8 cellular contexts compared by ENCODE assay signal in the genomic region with DNA sequence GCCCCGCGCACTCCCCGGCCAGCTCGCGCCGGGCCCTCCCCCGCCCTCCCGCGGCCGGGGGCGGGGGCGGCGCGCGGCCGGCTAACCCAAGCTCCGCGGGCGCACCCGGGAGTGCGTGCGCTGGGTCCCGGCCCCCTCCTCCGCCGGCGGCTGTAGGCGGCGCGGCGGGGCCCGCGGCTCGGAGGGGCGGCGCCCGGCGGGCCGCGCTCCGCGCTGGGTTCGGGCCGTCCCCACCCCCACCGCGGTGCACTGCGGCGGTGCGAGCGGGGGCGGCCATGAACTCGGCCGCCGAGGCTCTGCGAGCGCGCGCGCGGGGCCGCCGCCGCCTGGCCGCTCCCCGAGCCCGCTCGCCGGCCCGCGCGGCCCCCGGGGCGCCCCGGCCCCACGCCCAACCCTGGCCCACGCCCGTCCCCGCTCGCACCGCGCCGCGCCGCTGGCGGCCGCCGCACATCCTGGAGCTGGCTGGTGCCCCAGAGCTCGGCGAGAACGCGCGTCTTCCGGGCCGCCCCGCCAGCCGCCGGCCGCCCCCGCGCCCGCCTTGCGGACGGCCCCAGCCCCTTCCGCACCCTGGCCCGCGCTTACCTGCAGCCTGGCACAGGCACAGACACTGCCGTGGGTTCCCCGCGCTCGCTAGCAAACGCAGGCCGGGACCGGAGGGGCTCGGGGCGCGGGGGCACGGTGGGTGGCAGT. TPM values are rescaled to one million over a fixed set of nuclear protein-coding genes. Genes with fewer than 3 reads are reported as not detected.
A peak's percentile ranks its signal among the peaks of the same experiment; 100 is the strongest.
DNase-seq lines count a peak whose midpoint lies in the region; ATAC-seq and TF ChIP-seq lines count a peak whose summit lies in the region.

TSS of gene ZBTB14 (minus strand) at position 496 of the 690 bp plus-strand sequence. CDS start 2,480 bp downstream, outside the sequence.

- H3K4me1 ChIP-seq in A673 (ENCODE audit: insufficient read depth, low read length, poor library complexity, severe bottlenecking) = peaks cover 4% of the 10 kb centered on the region
- peaks cover 8 to 12% of the 10 kb centered on the region in 2 donors for H3K4me1 ChIP-seq in mucosa of rectum (ENCODE audit: control insufficient read depth in 2 of 2, insufficient read depth in 2 of 2, low read length in 2 of 2)

- intact Hi-C loops in A673 (cut with micrococcal nuclease; ENCODE audit: unreplicated experiment) = loop anchor here (5.0 kb wide), 1 partner anchor 58 kb away; no protein-coding TSS in a partner anchor

- H3K9ac ChIP-seq in mucosa of rectum (ENCODE audit: low read depth in 1 of 2, low read length in 2 of 2) = peak within 1 kb of the TSS; percentile 82 to 90

- CTCF ChIA-PET in A673 (lab: Charles Lee) = no interaction called here

- peaks cover 18% of the 10 kb centered on the region for H3K27me3 ChIP-seq in A673 (replicated peaks; ENCODE audit: insufficient read depth, low read depth, low read length, poor library complexity)
- peaks cover 0 to 4% of the 10 kb centered on the region in 2 donors for H3K27me3 ChIP-seq in mucosa of rectum (ENCODE audit: control insufficient read depth in 2 of 2, insufficient read depth in 2 of 2, low read length in 2 of 2)

- H3K9me3 ChIP-seq in A673 (ENCODE audit: low read depth, low read length, poor library complexity, severe bottlenecking) (no peaks in the 10 kb centered on the region), mucosa of rectum (ENCODE audit: control insufficient read depth in 2 of 2, low read length in 2 of 2) (no peaks in the 10 kb centered on the region)

- peak within 1 kb of the TSS; percentile 85 for H3K4me3 Mint-ChIP-seq in activated T-cell treated with anti-CD3 and anti-CD28 coated beads, Interleukin-2, amount 50 U/mL, for 24 hours

- H3K4me1 Mint-ChIP-seq in activated T-cell treated with anti-CD3 and anti-CD28 coated beads, Interleukin-2, amount 50 U/mL, for 24 hours (ENCODE audit: low read depth) = peaks cover 44% of the 10 kb centered on the region

- peak; percentile 11 for ATAC-seq in GM18517 (IDR thresholded peaks at IDR 0.05; ENCODE audit: unreplicated experiment)
- peak; percentile 39 for ATAC-seq in HG03039 (IDR thresholded peaks at IDR 0.05; ENCODE audit: unreplicated experiment)

- H3K36me3 Mint-ChIP-seq in activated T-cell treated with anti-CD3 and anti-CD28 coated beads, Interleukin-2, amount 50 U/mL, for 24 hours (ENCODE audit: low read depth) = peaks cover 43% of the 10 kb centered on the region

- TF ChIP-seq CTCF in A673 (conservative IDR thresholded peaks at IDR 0.05; ENCODE audit: low read depth, low read length) = no peak

- peak; percentile 75 for DNase-seq in A673 (ENCODE audit: low spot score)
- DNase-seq in NCI-H526 treated with DMSO at 0.1 percent for 48 hours (lab: John Stamatoyannopoulos, UW) = peak; percentile 24
- DNase-seq in activated T-cell treated with anti-CD3 and anti-CD28 coated beads, Interleukin-2, amount 50 U/mL, for 24 hours = peak; percentile 81
- DNase-seq in erythroblast (lab: John Stamatoyannopoulos, UW) = peak; percentile 82 to 89
- peak; percentile 32 to 41 for DNase-seq in stimulated activated CD8-positive, alpha-beta memory T cell treated with anti-CD3 and anti-CD28 coated beads, Interleukin-7, amount 100 ng/mL, for 1 hour (ENCODE audit: low read depth in 2 of 2)

- H3K27ac Mint-ChIP-seq in activated T-cell treated with anti-CD3 and anti-CD28 coated beads, Interleukin-2, amount 50 U/mL, for 24 hours = peak within 1 kb of the TSS; percentile 98

- peaks cover 16% of the 10 kb centered on the region for H3K36me3 ChIP-seq in A673 (ENCODE audit: insufficient read depth, low read length, poor library complexity, severe bottlenecking)
- H3K36me3 ChIP-seq in mucosa of rectum (ENCODE audit: control insufficient read depth in 2 of 2, insufficient read depth in 2 of 2, low read length in 2 of 2) = peaks cover 13 to 18% of the 10 kb centered on the region in 2 donors

- BruUV-seq in A673 (replicated peaks; lab: Mats Ljungman, UMichigan) = no TSS peak

- TF ChIP-seq POLR2A in erythroblast (IDR thresholded peaks at IDR 0.05; ENCODE audit: low read length) = no peak

- no peaks in the 10 kb centered on the region for H3K9me3 Mint-ChIP-seq in activated T-cell treated with anti-CD3 and anti-CD28 coated beads, Interleukin-2, amount 50 U/mL, for 24 hours

- no peaks in the 10 kb centered on the region for H3K27me3 Mint-ChIP-seq in activated T-cell treated with anti-CD3 and anti-CD28 coated beads, Interleukin-2, amount 50 U/mL, for 24 hours

- H3K4me3 ChIP-seq in A673 (ENCODE audit: low read depth, low read length, poor library complexity, severe bottlenecking) (peak within 1 kb of the TSS; percentile 77), mucosa of rectum (ENCODE audit: low read length in 2 of 2) (peak within 1 kb of the TSS; percentile 82 to 94)

- POLR2A ChIA-PET in A673 (lab: Charles Lee; ENCODE audit: low non-redundant PET) = no interaction called here

- H3K27ac ChIP-seq in A673 (ENCODE audit: low read depth, low read length, poor library complexity, severe bottlenecking) = peak within 1 kb of the TSS; percentile 90
- H3K27ac ChIP-seq in mucosa of rectum (ENCODE audit: low read depth in 2 of 2, low read length in 2 of 2) = peak within 1 kb of the TSS; percentile 97 to 98

RNA-seq across cellular contexts. Expression of gene ZBTB14, which starts in this region (rescaled TPM):
- total RNA-seq in A673 (2021) = 14.4 and 14.8 TPM in 2 replicates

Comparison
In these comparisons a context has a peak if more than half of its experiments do, and no peak if none do; other contexts are left out.
1. Peak in every context shown above with its lines: DNase-seq, ATAC-seq, H3K4me3 ChIP-seq and H3K27ac ChIP-seq.
2. DNase-seq: peak in every context shown above with its lines; median percentile 86 in erythroblast; 81 in activated T-cell treated with anti-CD3 and anti-CD28 coated beads, Interleukin-2, amount 50 U/mL, for 24 hours; 75 in A673; 36 in stimulated activated CD8-positive, alpha-beta memory T cell treated with anti-CD3 and anti-CD28 coated beads, Interleukin-7, amount 100 ng/mL, for 1 hour; 24 in NCI-H526 treated with DMSO at 0.1 percent for 48 hours.